Comparison of ENCODE assay signal across 1 cellular context in genomic region chr19:35408284-35409171, GRCh38.
TF ChIP-seq lines count a peak whose summit lies in the region.

No MANE protein-coding gene starts in this region.

TF ChIP-seq in GM12878, 131 proteins besides CTCF, POLR2A, EP300 and RAD21 (continued from another document and continues in another):
- TF ChIP-seq MTA3 (IDR thresholded peaks at IDR 0.05; ENCODE audit: borderline replicate concordance, low read length) (peak; percentile 80; the same call in 1 of the 2 replicates), RAD51 (IDR thresholded peaks at IDR 0.05) (no peak), MEF2A (IDR thresholded peaks at IDR 0.05; ENCODE audit: insufficient read depth, low read depth, low read length) (no peak), MTA2 (IDR thresholded peaks at IDR 0.05; ENCODE audit: low read depth) (peak; percentile 69; the same call in 1 of the 2 replicates), USF2 (IDR thresholded peaks at IDR 0.05; ENCODE audit: borderline replicate concordance, low read depth, low read length) (no peak), POLR2AphosphoS2 (IDR thresholded peaks at IDR 0.05; ENCODE audit: low read depth, low read length) (no peak), IKZF1 (conservative IDR thresholded peaks at IDR 0.05) (peak; percentile 82), CHD4 (IDR thresholded peaks at IDR 0.05) (no peak), CBX5 (IDR thresholded peaks at IDR 0.05; ENCODE audit: low read depth) (no peak), RBBP5 (conservative IDR thresholded peaks at IDR 0.05) (no peak), IKZF2 (IDR thresholded peaks at IDR 0.05) (peak; percentile 87 to 93), FOXK2 (IDR thresholded peaks at IDR 0.05) (no peak), ZNF384 (IDR thresholded peaks at IDR 0.05; ENCODE audit: borderline replicate concordance, low read depth, low read length) (no peak), SIN3A (IDR thresholded peaks at IDR 0.05; ENCODE audit: low read depth, low read length) (no peak), ZBED1 (IDR thresholded peaks at IDR 0.05; ENCODE audit: borderline replicate concordance) (no peak), IRF4 (IDR thresholded peaks at IDR 0.05; ENCODE audit: low read depth, low read length) (0 out of 2 replicates have a peak, but pooled peaks have one; percentile 46), ZNF207 (IDR thresholded peaks at IDR 0.05; ENCODE audit: borderline replicate concordance) (no peak), SIX5 (IDR thresholded peaks at IDR 0.05; ENCODE audit: low read depth, low read length, severe bottlenecking) (no peak), ZZZ3 (IDR thresholded peaks at IDR 0.05; ENCODE audit: control insufficient read depth, insufficient read length, low read depth) (no peak), STAT3 (IDR thresholded peaks at IDR 0.05; ENCODE audit: low read depth, low read length) (no peak), TCF7 (IDR thresholded peaks at IDR 0.05; ENCODE audit: borderline replicate concordance) (no peak), POLR2AphosphoS5 (IDR thresholded peaks at IDR 0.05; ENCODE audit: low read length) (no peak), TCF12 (IDR thresholded peaks at IDR 0.05; ENCODE audit: low read depth, low read length) (no peak), SP1 (IDR thresholded peaks at IDR 0.05; ENCODE audit: low read depth, low read length) (peak; percentile 15), ASH2L (IDR thresholded peaks at IDR 0.05; ENCODE audit: borderline replicate concordance, low read depth) (0 out of 2 replicates have a peak, but pooled peaks have one; percentile 10), NR2F1 (conservative IDR thresholded peaks at IDR 0.05) (peak; percentile 94), ZSCAN29 (IDR thresholded peaks at IDR 0.05) (no peak), SREBF1 (IDR thresholded peaks at IDR 0.05; ENCODE audit: low read length) (no peak), ETV6 (conservative IDR thresholded peaks at IDR 0.05 in 1 of 2, IDR thresholded peaks at IDR 0.05 in 1 of 2; ENCODE audit: borderline replicate concordance in 1 of 2, low read depth in 1 of 2) (no peak), BMI1 (IDR thresholded peaks at IDR 0.05; ENCODE audit: borderline replicate concordance) (no peak), TCF3 (IDR thresholded peaks at IDR 0.05; ENCODE audit: borderline replicate concordance, insufficient read depth, low read depth, low read length) (no peak), MLLT1 (IDR thresholded peaks at IDR 0.05) (peak; percentile 75), PAX8 (IDR thresholded peaks at IDR 0.05) (peak; percentile 43; the same call in 1 of the 2 replicates), SMAD1 (IDR thresholded peaks at IDR 0.05; ENCODE audit: low read depth, partially characterized antibody) (no peak), PKNOX1 (IDR thresholded peaks at IDR 0.05) (no peak), BCL11A (IDR thresholded peaks at IDR 0.05; ENCODE audit: low read depth, low read length) (0 out of 2 replicates have a peak, but pooled peaks have one; percentile 33), HDAC2 (IDR thresholded peaks at IDR 0.05) (no peak), ZNF24 (IDR thresholded peaks at IDR 0.05) (no peak), YBX1 (IDR thresholded peaks at IDR 0.05) (no peak), RCOR1 (conservative IDR thresholded peaks at IDR 0.05; ENCODE audit: low read depth, low read length) (no peak), FOXM1 (IDR thresholded peaks at IDR 0.05; ENCODE audit: low read depth, low read length) (no peak), RB1 (IDR thresholded peaks at IDR 0.05; ENCODE audit: borderline replicate concordance) (no peak), E2F8 (IDR thresholded peaks at IDR 0.05; ENCODE audit: low read depth, partially characterized antibody) (no peak), ZNF274 (IDR thresholded peaks at IDR 0.05; ENCODE audit: insufficient read depth, insufficient read length) (no peak), SUZ12 (IDR thresholded peaks at IDR 0.05; ENCODE audit: unreplicated experiment) (no peak), ESRRA (IDR thresholded peaks at IDR 0.05; ENCODE audit: low read length) (peak; percentile 90; the same call in 1 of the 2 replicates), MAX (IDR thresholded peaks at IDR 0.05; ENCODE audit: low read depth, low read length) (no peak), BHLHE40 (IDR thresholded peaks at IDR 0.05; ENCODE audit: borderline replicate concordance in 1 of 2, low read depth in 2 of 2, low read length in 1 of 2) (peak; percentile 29 to 43; a peak in 2 of 4 replicates), LARP7 (IDR thresholded peaks at IDR 0.05) (no peak), HDGF (IDR thresholded peaks at IDR 0.05) (no peak; the same call in none of the 2 replicates), ZBTB33 (IDR thresholded peaks at IDR 0.05) (no peak), MYC (IDR thresholded peaks at IDR 0.05; ENCODE audit: insufficient read depth, insufficient read length, insufficient replicate concordance, low read length, severe bottlenecking) (no peak), MYB (IDR thresholded peaks at IDR 0.05; ENCODE audit: borderline replicate concordance, low read depth, low read length) (no peak), JUNB (IDR thresholded peaks at IDR 0.05) (no peak), CREB1 (IDR thresholded peaks at IDR 0.05; ENCODE audit: low read depth) (no peak)
- TF ChIP-seq, protein P1, sequence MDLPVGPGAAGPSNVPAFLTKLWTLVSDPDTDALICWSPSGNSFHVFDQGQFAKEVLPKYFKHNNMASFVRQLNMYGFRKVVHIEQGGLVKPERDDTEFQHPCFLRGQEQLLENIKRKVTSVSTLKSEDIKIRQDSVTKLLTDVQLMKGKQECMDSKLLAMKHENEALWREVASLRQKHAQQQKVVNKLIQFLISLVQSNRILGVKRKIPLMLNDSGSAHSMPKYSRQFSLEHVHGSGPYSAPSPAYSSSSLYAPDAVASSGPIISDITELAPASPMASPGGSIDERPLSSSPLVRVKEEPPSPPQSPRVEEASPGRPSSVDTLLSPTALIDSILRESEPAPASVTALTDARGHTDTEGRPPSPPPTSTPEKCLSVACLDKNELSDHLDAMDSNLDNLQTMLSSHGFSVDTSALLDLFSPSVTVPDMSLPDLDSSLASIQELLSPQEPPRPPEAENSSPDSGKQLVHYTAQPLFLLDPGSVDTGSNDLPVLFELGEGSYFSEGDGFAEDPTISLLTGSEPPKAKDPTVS (IDR thresholded peaks at IDR 0.05; ENCODE audit: low read depth, low read length), result no peak
- TF ChIP-seq, protein P2, sequence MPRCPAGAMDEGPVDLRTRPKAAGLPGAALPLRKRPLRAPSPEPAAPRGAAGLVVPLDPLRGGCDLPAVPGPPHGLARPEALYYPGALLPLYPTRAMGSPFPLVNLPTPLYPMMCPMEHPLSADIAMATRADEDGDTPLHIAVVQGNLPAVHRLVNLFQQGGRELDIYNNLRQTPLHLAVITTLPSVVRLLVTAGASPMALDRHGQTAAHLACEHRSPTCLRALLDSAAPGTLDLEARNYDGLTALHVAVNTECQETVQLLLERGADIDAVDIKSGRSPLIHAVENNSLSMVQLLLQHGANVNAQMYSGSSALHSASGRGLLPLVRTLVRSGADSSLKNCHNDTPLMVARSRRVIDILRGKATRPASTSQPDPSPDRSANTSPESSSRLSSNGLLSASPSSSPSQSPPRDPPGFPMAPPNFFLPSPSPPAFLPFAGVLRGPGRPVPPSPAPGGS (IDR thresholded peaks at IDR 0.05; ENCODE audit: borderline replicate concordance, insufficient read depth, low read depth, low read length, poor library complexity, severe bottlenecking), result no peak
- TF ChIP-seq, protein P3, sequence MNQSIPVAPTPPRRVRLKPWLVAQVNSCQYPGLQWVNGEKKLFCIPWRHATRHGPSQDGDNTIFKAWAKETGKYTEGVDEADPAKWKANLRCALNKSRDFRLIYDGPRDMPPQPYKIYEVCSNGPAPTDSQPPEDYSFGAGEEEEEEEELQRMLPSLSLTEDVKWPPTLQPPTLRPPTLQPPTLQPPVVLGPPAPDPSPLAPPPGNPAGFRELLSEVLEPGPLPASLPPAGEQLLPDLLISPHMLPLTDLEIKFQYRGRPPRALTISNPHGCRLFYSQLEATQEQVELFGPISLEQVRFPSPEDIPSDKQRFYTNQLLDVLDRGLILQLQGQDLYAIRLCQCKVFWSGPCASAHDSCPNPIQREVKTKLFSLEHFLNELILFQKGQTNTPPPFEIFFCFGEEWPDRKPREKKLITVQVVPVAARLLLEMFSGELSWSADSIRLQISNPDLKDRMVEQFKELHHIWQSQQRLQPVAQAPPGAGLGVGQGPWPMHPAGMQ (IDR thresholded peaks at IDR 0.05; ENCODE audit: borderline replicate concordance), result no peak
- TF ChIP-seq, protein P4, sequence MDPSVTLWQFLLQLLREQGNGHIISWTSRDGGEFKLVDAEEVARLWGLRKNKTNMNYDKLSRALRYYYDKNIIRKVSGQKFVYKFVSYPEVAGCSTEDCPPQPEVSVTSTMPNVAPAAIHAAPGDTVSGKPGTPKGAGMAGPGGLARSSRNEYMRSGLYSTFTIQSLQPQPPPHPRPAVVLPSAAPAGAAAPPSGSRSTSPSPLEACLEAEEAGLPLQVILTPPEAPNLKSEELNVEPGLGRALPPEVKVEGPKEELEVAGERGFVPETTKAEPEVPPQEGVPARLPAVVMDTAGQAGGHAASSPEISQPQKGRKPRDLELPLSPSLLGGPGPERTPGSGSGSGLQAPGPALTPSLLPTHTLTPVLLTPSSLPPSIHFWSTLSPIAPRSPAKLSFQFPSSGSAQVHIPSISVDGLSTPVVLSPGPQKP (IDR thresholded peaks at IDR 0.05; ENCODE audit: low read depth, low read length), result no peak
- TF ChIP-seq, protein P5, sequence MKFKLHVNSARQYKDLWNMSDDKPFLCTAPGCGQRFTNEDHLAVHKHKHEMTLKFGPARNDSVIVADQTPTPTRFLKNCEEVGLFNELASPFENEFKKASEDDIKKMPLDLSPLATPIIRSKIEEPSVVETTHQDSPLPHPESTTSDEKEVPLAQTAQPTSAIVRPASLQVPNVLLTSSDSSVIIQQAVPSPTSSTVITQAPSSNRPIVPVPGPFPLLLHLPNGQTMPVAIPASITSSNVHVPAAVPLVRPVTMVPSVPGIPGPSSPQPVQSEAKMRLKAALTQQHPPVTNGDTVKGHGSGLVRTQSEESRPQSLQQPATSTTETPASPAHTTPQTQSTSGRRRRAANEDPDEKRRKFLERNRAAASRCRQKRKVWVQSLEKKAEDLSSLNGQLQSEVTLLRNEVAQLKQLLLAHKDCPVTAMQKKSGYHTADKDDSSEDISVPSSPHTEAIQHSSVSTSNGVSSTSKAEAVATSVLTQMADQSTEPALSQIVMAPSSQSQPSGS (IDR thresholded peaks at IDR 0.05; ENCODE audit: low read length), result no peak
